Comparison of ENCODE assay signal across 11 cellular contexts in the genomic region with DNA sequence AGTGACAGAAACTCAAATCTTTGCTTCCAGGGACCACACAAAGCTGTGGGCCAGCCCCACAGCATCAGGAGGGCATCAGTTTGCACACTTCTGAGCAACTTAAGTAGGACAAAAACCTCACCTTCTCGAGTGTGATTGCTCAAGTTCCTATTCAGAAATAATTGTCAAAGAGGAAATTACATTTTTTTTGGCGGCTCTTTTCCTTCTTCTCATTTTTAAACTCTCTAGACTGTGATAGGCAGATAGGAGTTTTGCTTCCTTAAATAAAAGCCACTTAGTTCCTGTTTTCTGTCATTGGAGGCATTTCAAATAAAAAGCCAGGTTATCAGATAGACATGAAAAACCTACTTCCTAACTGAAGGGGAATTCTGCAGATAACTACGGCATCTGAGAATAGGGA. TPM values are rescaled to one million over a fixed set of nuclear protein-coding genes. Genes with fewer than 3 reads are reported as not detected.
DNase-seq lines count a peak whose midpoint lies in the region; ATAC-seq and TF ChIP-seq lines count a peak whose summit lies in the region.
"Had no signal": no experiment of that assay in that cellular context is flagged by ENCODE, and none has a peak within 500 bp of the region (broad histone marks: within the 10 kb centered on the region; RNA-seq: fewer than 3 reads in every experiment).

No MANE protein-coding gene starts in this region.

- no peak overlapping the region for H3K9ac ChIP-seq in Loucy (ENCODE audit: low read depth, low read length, poor library complexity, severe bottlenecking)

- peaks cover 0 to 1% (median 0%) of the 10 kb centered on the region in 5 donors for H3K9me3 Mint-ChIP-seq in CD8-positive, alpha-beta memory T cell
- H3K9me3 Mint-ChIP-seq in memory B cell, result no peaks in the 10 kb centered on the region

- ATAC-seq in memory B cell (ENCODE audit: low read depth) (peak; percentile 84), GM18502 (IDR thresholded peaks at IDR 0.05; ENCODE audit: poor library complexity, unreplicated experiment) (no peak)

- peak overlapping the region; percentile 51 for H3K4me2 ChIP-seq in Loucy (ENCODE audit: low read depth, low read length, poor library complexity, severe bottlenecking)

- POLR2A ChIA-PET in CD8-positive, alpha-beta memory T cell (lab: Charles Lee), result interaction anchor here (1.1 kb wide), 1 partner anchor 10 kb away, joined by 3 read pairs; no protein-coding TSS in a partner anchor

- no peaks in the 10 kb centered on the region for H3K79me2 ChIP-seq in Loucy (ENCODE audit: insufficient read depth, low read length)

- H3K9me2 ChIP-seq in Loucy (replicated peaks; ENCODE audit: low read depth, low read length), result no peaks in the 10 kb centered on the region

- H3F3A ChIP-seq in Loucy (ENCODE audit: low read depth), result no peaks in the 10 kb centered on the region

- peaks cover 68 to 86% (median 84%) of the 10 kb centered on the region in 3 donors for H3K4me1 Mint-ChIP-seq in CD8-positive, alpha-beta memory T cell
- peaks cover 50% of the 10 kb centered on the region for H3K4me1 Mint-ChIP-seq in memory B cell

- H3K27me3 Mint-ChIP-seq in CD8-positive, alpha-beta memory T cell, result no peaks in the 10 kb centered on the region
- no peaks in the 10 kb centered on the region for H3K27me3 Mint-ChIP-seq in memory B cell

- H4K20me1 ChIP-seq in Loucy (ENCODE audit: insufficient read depth, low read length, poor library complexity, severe bottlenecking), result no peaks in the 10 kb centered on the region

- H3K36me3 Mint-ChIP-seq in CD8-positive, alpha-beta memory T cell, result peaks cover 0 to 1% (median 0%) of the 10 kb centered on the region in 3 donors
- no peaks in the 10 kb centered on the region for H3K36me3 Mint-ChIP-seq in memory B cell

- CTCF ChIA-PET in CD8-positive, alpha-beta memory T cell (lab: Charles Lee), result interaction anchor here (1.7 to 6.9 kb wide), 2 partner anchors 13 to 48 kb away, joined by 7 to 38 read pairs; no protein-coding TSS in a partner anchor

- no peaks in the 10 kb centered on the region for H3K27me3 ChIP-seq in CD8-positive, alpha-beta memory T cell (ENCODE audit: insufficient read depth, low read length, poor library complexity, severe bottlenecking)
- H3K27me3 ChIP-seq in Loucy (ENCODE audit: insufficient read depth, low read length, poor library complexity, severe bottlenecking), result no peaks in the 10 kb centered on the region
- H3K27me3 ChIP-seq: Peyer's patch had no signal

- H3K4me1 ChIP-seq in CD8-positive, alpha-beta memory T cell (ENCODE audit: insufficient read depth, low read length), result peaks cover 68% of the 10 kb centered on the region
- H3K4me1 ChIP-seq in Loucy (ENCODE audit: insufficient read depth, low read length, poor library complexity, severe bottlenecking), result peaks cover 36% of the 10 kb centered on the region

- H3K4me3 Mint-ChIP-seq in CD8-positive, alpha-beta memory T cell, result peak overlapping the region; percentile 12 to 73 (median 61)
- peak overlapping the region; percentile 33 for H3K4me3 Mint-ChIP-seq in memory B cell

- no peaks in the 10 kb centered on the region for H3K9me3 ChIP-seq in CD8-positive, alpha-beta memory T cell (ENCODE audit: low read length)
- no peaks in the 10 kb centered on the region for H3K9me3 ChIP-seq in Loucy (ENCODE audit: insufficient read depth, low read depth, low read length)
- H3K9me3 ChIP-seq: Peyer's patch had no signal

- H3K27ac ChIP-seq in CD8-positive, alpha-beta memory T cell (ENCODE audit: low read depth, low read length), result no peak overlapping the region

- H3K36me3 ChIP-seq in CD8-positive, alpha-beta memory T cell (ENCODE audit: insufficient read depth, low read length), result no peaks in the 10 kb centered on the region
- no peaks in the 10 kb centered on the region for H3K36me3 ChIP-seq in Loucy (ENCODE audit: insufficient read depth, low read length)
- H3K36me3 ChIP-seq: Peyer's patch had no signal

- TF ChIP-seq CTCF in Loucy (conservative IDR thresholded peaks at IDR 0.05; ENCODE audit: low read length), result no peak

- no peak for DNase-seq in CD8-positive, alpha-beta memory T cell
- DNase-seq in UCSD-AML1 (lab: John Stamatoyannopoulos, UW; ENCODE audit: unreplicated experiment), result peak; percentile 53
- peak in 1 of 2 donors; percentile 42 for DNase-seq in memory B cell (ENCODE audit: low spot score in 2 of 2)
- no peak for DNase-seq in activated gamma-delta T cell (lab: John Stamatoyannopoulos, UW)
- no peak for DNase-seq in DMS153 (lab: John Stamatoyannopoulos, UW)
- DNase-seq in DMS153 treated with DMSO at 0.1 percent for 48 hours (lab: John Stamatoyannopoulos, UW; ENCODE audit: unreplicated experiment), result no peak
- DNase-seq: DMS53, NCI-H1930, Peyer's patch had no signal

- peak overlapping the region; percentile 69 for H2AFZ ChIP-seq in Loucy (ENCODE audit: low read length)

- H3K4me3 ChIP-seq in CD8-positive, alpha-beta memory T cell (ENCODE audit: low read length), result peak overlapping the region; percentile 24
- H3K4me3 ChIP-seq in Loucy (ENCODE audit: low read length, poor library complexity, severe bottlenecking), result no peak overlapping the region
- H3K4me3 ChIP-seq: Peyer's patch had no signal

- peak overlapping the region; percentile 74 to 93 (median 82) for H3K27ac Mint-ChIP-seq in CD8-positive, alpha-beta memory T cell
- peak overlapping the region; percentile 59 for H3K27ac Mint-ChIP-seq in memory B cell

RNA-seq across cellular contexts. Expression of gene TAGAP, which starts 11.2 kb away (rescaled TPM):
- 100 to 1,000 TPM; 140 to 145 TPM for total RNA-seq in CD8-positive, alpha-beta memory T cell
- polyA plus RNA-seq in CD8-positive, alpha-beta memory T cell, result 193 TPM

RNA-seq across cellular contexts. Expression of gene RSPH3, which starts 56.0 kb away (rescaled TPM):
- total RNA-seq in CD8-positive, alpha-beta memory T cell, result 1 to 10 TPM; 4.2 to 4.4 TPM
- polyA plus RNA-seq in CD8-positive, alpha-beta memory T cell, result 3.3 TPM
